1 cellular context compared by ENCODE assay signal in genomic region chr16:2854700-2855309, GRCh38.
TF ChIP-seq lines count a peak whose summit lies in the region.

No MANE protein-coding gene starts in this region.

TF ChIP-seq in endothelial cell of umbilical vein, 7 proteins besides CTCF, POLR2A, EP300 and RAD21:
- TF ChIP-seq JUN (IDR thresholded peaks at IDR 0.05; ENCODE audit: borderline replicate concordance, insufficient read depth, insufficient read length, low read depth): no peak
- no peak for TF ChIP-seq GATA2 (IDR thresholded peaks at IDR 0.05; ENCODE audit: insufficient read depth, insufficient read length, low read depth, low read length)
- no peak for TF ChIP-seq MYC (IDR thresholded peaks at IDR 0.05; ENCODE audit: low read depth, low read length)
- no peak for TF ChIP-seq FOS (IDR thresholded peaks at IDR 0.05; ENCODE audit: borderline replicate concordance, insufficient read depth, low read length)
- TF ChIP-seq MAX (IDR thresholded peaks at IDR 0.05; ENCODE audit: insufficient read depth, insufficient read length): no peak
- TF ChIP-seq POLR2AphosphoS5 (IDR thresholded peaks at IDR 0.05; ENCODE audit: insufficient read depth, low read depth, low read length): no peak
- no peak for TF ChIP-seq EZH2 (IDR thresholded peaks at IDR 0.05; ENCODE audit: borderline replicate concordance, low read depth, low read length, severe bottlenecking)
